8 cellular contexts compared by ENCODE assay signal in genomic region chr14:51978566-51979398, GRCh38.
DNase-seq lines count a peak whose midpoint lies in the region; ATAC-seq lines count a peak whose summit lies in the region.

No MANE protein-coding gene starts in this region.

- peak; percentile 59 for ATAC-seq in HG03060 (IDR thresholded peaks at IDR 0.05; ENCODE audit: low read depth, unreplicated experiment)
- peak; percentile 58 to 67 for ATAC-seq in activated CD4-positive, CD25-positive, alpha-beta regulatory T cell treated with anti-CD3 and anti-CD28 coated beads, Interleukin-2, amount 50 U/mL, for 24 hours
- ATAC-seq in GM19397 (IDR thresholded peaks at IDR 0.05; ENCODE audit: unreplicated experiment), result no peak

- DNase-seq in ELR (ENCODE audit: low read depth) (peak; percentile 78), NCI-H345 (lab: John Stamatoyannopoulos, UW) (peak; percentile 76), kidney tubule cell (ENCODE audit: low spot score) (peak; percentile 73)
- peak; percentile 66 for DNase-seq in central memory CD4-positive, alpha-beta T cell
- peak; percentile 89 to 91 for DNase-seq in stimulated activated CD4-positive, alpha-beta T cell treated with anti-CD3 and anti-CD28 coated beads, Interleukin-2, amount 100 ng/mL, for 48 hours
